In the genomic region with DNA sequence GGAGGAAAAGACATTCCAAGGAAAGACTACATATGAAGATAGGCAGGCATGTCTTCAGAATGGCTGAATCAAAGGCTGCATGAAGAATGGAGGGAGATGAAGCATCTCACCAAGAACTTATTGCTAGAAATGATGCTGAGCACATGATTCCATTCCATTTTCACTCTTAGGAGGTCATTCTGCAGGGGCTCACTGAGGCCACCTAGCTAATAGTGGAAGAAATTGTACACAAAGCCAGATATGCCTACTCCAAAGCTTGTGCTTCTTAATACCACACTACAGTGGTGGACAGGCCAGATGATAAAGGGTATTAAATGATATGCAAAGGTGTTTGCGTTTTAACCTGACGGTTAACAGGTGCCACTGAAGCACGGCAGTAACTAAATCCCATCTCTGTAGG, we compare ENCODE assay signal across 11 cellular contexts. TPM values are rescaled to one million over a fixed set of nuclear protein-coding genes. Genes with fewer than 3 reads are reported as not detected.
DNase-seq lines count a peak whose midpoint lies in the region; ATAC-seq, FAIRE-seq and TF ChIP-seq lines count a peak whose summit lies in the region.
"Had no signal": no experiment of that assay in that cellular context is flagged by ENCODE, and none has a peak within 500 bp of the region (broad histone marks: within the 10 kb centered on the region; RNA-seq: fewer than 3 reads in every experiment).

No MANE protein-coding gene starts in this region.

- H3K4me1 Mint-ChIP-seq in activated CD4-positive, alpha-beta memory T cell treated with anti-CD3 and anti-CD28 coated beads, Interleukin-2, amount 10 ng/mL, durations not matched to agents 7 days and 5 days, result no peaks in the 10 kb centered on the region

- H3K9me3 Mint-ChIP-seq in activated CD4-positive, alpha-beta memory T cell treated with anti-CD3 and anti-CD28 coated beads, Interleukin-2, amount 10 ng/mL, durations not matched to agents 7 days and 5 days, result no peaks in the 10 kb centered on the region

- H3K4me3 ChIP-seq in DND-41 (ENCODE audit: low read depth in 1 of 2, low read length in 2 of 2) (no peak overlapping the region), HL-60 (replicated peaks; ENCODE audit: insufficient read depth, low read length) (no peak overlapping the region), astrocyte of the cerebellum (ENCODE audit: low read depth, low read length) (no peak overlapping the region), kidney (ENCODE audit: low read length in 2 of 2) (no peak overlapping the region), H7 (ENCODE audit: insufficient read depth, low read depth, low read length) (no peak overlapping the region)

- H3K27me3 ChIP-seq in DND-41 (ENCODE audit: insufficient read depth, low read length, poor library complexity) (no peaks in the 10 kb centered on the region), HL-60 (ENCODE audit: insufficient read depth, poor library complexity, severe bottlenecking) (no peaks in the 10 kb centered on the region), H7 (ENCODE audit: control insufficient read depth, insufficient read depth, low read length) (no peaks in the 10 kb centered on the region)

- DNase-seq in DND-41 (no peak), HL-60 (ENCODE audit: low read depth in 1 of 2, low spot score in 1 of 2) (no peak), astrocyte of the cerebellum (ENCODE audit: low read depth) (no peak), kidney (no peak), H7 (no peak), substantia nigra (lab: John Stamatoyannopoulos, UW) (no peak)
- no peak for DNase-seq in activated CD4-positive, alpha-beta memory T cell treated with anti-CD3 and anti-CD28 coated beads, Interleukin-2, amount 10 ng/mL, durations not matched to agents 7 days and 5 days
- DNase-seq: GDM1, NCI-H1048 had no signal

- POLR2A ChIA-PET in activated CD4-positive, alpha-beta memory T cell treated with anti-CD3 and anti-CD28 coated beads, Interleukin-2, amount 10 ng/mL, durations not matched to agents 7 days and 5 days (lab: Charles Lee), result no interaction called here

- CTCF ChIA-PET in activated CD4-positive, alpha-beta memory T cell treated with anti-CD3 and anti-CD28 coated beads, Interleukin-2, amount 10 ng/mL, durations not matched to agents 7 days and 5 days (lab: Charles Lee), result interaction anchor here (0.7 to 5.3 kb wide), 5 partner anchors 10 to 46 kb away, joined by 3 to 23 read pairs (median 7); no protein-coding TSS in a partner anchor

- H4K20me1 ChIP-seq in DND-41 (ENCODE audit: insufficient read depth, low read length), result 0 out of 2 replicates have a peak, but pooled peaks cover 8% of the 10 kb centered on the region

- no peak overlapping the region for H3K27ac Mint-ChIP-seq in activated CD4-positive, alpha-beta memory T cell treated with anti-CD3 and anti-CD28 coated beads, Interleukin-2, amount 10 ng/mL, durations not matched to agents 7 days and 5 days

- H3K4me2 ChIP-seq in DND-41 (ENCODE audit: insufficient read depth, low read length), result no peak overlapping the region

- ATAC-seq in DND-41 (ENCODE audit: insufficient read depth, low read depth), result no peak
- ATAC-seq in HG03469 (IDR thresholded peaks at IDR 0.05; ENCODE audit: unreplicated experiment), result no peak

- H2AFZ ChIP-seq in DND-41 (ENCODE audit: low read depth, low read length), result no peak overlapping the region

- intact Hi-C loops in kidney (cut with DNase I), result no loop called here

- H3K4me3 Mint-ChIP-seq in activated CD4-positive, alpha-beta memory T cell treated with anti-CD3 and anti-CD28 coated beads, Interleukin-2, amount 10 ng/mL, durations not matched to agents 7 days and 5 days, result no peak overlapping the region

- peaks cover 31% of the 10 kb centered on the region for H3K36me3 Mint-ChIP-seq in activated CD4-positive, alpha-beta memory T cell treated with anti-CD3 and anti-CD28 coated beads, Interleukin-2, amount 10 ng/mL, durations not matched to agents 7 days and 5 days (ENCODE audit: low read depth)

- H3K27me3 Mint-ChIP-seq in activated CD4-positive, alpha-beta memory T cell treated with anti-CD3 and anti-CD28 coated beads, Interleukin-2, amount 10 ng/mL, durations not matched to agents 7 days and 5 days, result no peaks in the 10 kb centered on the region

- peak; percentile 34 for TF ChIP-seq CTCF in DND-41 (IDR thresholded peaks at IDR 0.05; ENCODE audit: borderline replicate concordance, extremely low read depth, low read length, poor library complexity, severe bottlenecking)
- peak; percentile 36 for TF ChIP-seq CTCF in HL-60 (IDR thresholded peaks at IDR 0.05; ENCODE audit: insufficient read depth, low read length)
- TF ChIP-seq CTCF in astrocyte of the cerebellum (IDR thresholded peaks at IDR 0.05; ENCODE audit: low read depth, low read length, missing control alignments), result peak; percentile 58
- peak; percentile 32 for TF ChIP-seq CTCF in kidney (IDR thresholded peaks at IDR 0.05; ENCODE audit: borderline replicate concordance, extremely low read depth, insufficient read depth)

- in situ Hi-C loops in astrocyte of the cerebellum (cut with HindIII; ENCODE audit: low sequenced_read_pairs), result no loop called here

- H3K36me3 ChIP-seq in DND-41 (ENCODE audit: insufficient read depth, low read length), result peaks cover 50% of the 10 kb centered on the region
- peaks cover 23 to 49% of the 10 kb centered on the region in 2 donors for H3K36me3 ChIP-seq in kidney (ENCODE audit: control insufficient read depth in 1 of 2, insufficient read depth in 2 of 2, low read length in 2 of 2)
- no peaks in the 10 kb centered on the region; the same call in 1 of the 2 replicates for H3K36me3 ChIP-seq in H7 (replicated peaks; ENCODE audit: control insufficient read depth, insufficient read depth, low read length)

- H3K4me1 ChIP-seq in DND-41 (ENCODE audit: insufficient read depth, low read length) (no peaks in the 10 kb centered on the region), kidney (ENCODE audit: control insufficient read depth in 1 of 2, insufficient read depth in 1 of 2, low read depth in 1 of 2, low read length in 2 of 2) (no peaks in the 10 kb centered on the region)

- H3K27ac ChIP-seq in DND-41 (ENCODE audit: low read length) (no peak overlapping the region), HL-60 (replicated peaks) (no peak overlapping the region), kidney (ENCODE audit: low read depth in 2 of 2, low read length in 2 of 2) (no peak overlapping the region), substantia nigra (ENCODE audit: low read depth, low read length, poor library complexity, severe bottlenecking) (no peak overlapping the region)

- H3K9me3 ChIP-seq in DND-41 (ENCODE audit: insufficient read depth, low read length, severe bottlenecking) (no peaks in the 10 kb centered on the region), kidney (ENCODE audit: control insufficient read depth in 1 of 2, low read length in 2 of 2) (no peaks in the 10 kb centered on the region)

- H3K79me2 ChIP-seq in DND-41 (ENCODE audit: insufficient read depth, low read length), result no peaks in the 10 kb centered on the region; the same call in 1 of the 2 replicates

- no peak for FAIRE-seq in kidney (lab: Jason Lieb, UNC)
- FAIRE-seq: islet of Langerhans had no signal

- H3K9ac ChIP-seq in DND-41 (ENCODE audit: low read depth, low read length) (no peak overlapping the region), kidney (ENCODE audit: low read length in 2 of 2) (no peak overlapping the region)

RNA-seq across cellular contexts. Expression of gene NDUFA8, which starts 14.7 kb away (rescaled TPM):
- 42.5 TPM for total RNA-seq in kidney
- polyA plus RNA-seq in kidney (ENCODE audit: insufficient read depth, low read depth, low replicate concordance), result 264 TPM
- total RNA-seq in activated CD4-positive, alpha-beta memory T cell treated with anti-CD3 and anti-CD28 coated beads, Interleukin-2, amount 10 ng/mL, durations not matched to agents 7 days and 5 days, result 10 to 100 TPM; 36.1 to 37.0 TPM
- 43.9 and 47.2 TPM in 2 replicates for total RNA-seq in H7 (2014; rRNA removed; shearing (Covaris generic))

RNA-seq across cellular contexts. Expression of gene MORN5, which starts 14.9 kb away (rescaled TPM):
- 1.6 TPM for total RNA-seq in kidney
- 5.6 TPM for polyA plus RNA-seq in kidney (ENCODE audit: insufficient read depth, low read depth, low replicate concordance)
- total RNA-seq in activated CD4-positive, alpha-beta memory T cell treated with anti-CD3 and anti-CD28 coated beads, Interleukin-2, amount 10 ng/mL, durations not matched to agents 7 days and 5 days, result not detected
- total RNA-seq in H7 (2014; rRNA removed; shearing (Covaris generic)), result not detected in 2 replicates

RNA-seq across cellular contexts. Expression of gene TTLL11, which starts 51.7 kb away (rescaled TPM):
- total RNA-seq in kidney, result 10.0 TPM
- 2.3 TPM for polyA plus RNA-seq in kidney (ENCODE audit: insufficient read depth, low read depth, low replicate concordance)
- total RNA-seq in activated CD4-positive, alpha-beta memory T cell treated with anti-CD3 and anti-CD28 coated beads, Interleukin-2, amount 10 ng/mL, durations not matched to agents 7 days and 5 days, result 1 to 10 TPM; 1.5 to 2.1 TPM
- 0.18 and 0.97 TPM in 2 replicates for total RNA-seq in H7 (2014; rRNA removed; shearing (Covaris generic))
